In the genomic region with DNA sequence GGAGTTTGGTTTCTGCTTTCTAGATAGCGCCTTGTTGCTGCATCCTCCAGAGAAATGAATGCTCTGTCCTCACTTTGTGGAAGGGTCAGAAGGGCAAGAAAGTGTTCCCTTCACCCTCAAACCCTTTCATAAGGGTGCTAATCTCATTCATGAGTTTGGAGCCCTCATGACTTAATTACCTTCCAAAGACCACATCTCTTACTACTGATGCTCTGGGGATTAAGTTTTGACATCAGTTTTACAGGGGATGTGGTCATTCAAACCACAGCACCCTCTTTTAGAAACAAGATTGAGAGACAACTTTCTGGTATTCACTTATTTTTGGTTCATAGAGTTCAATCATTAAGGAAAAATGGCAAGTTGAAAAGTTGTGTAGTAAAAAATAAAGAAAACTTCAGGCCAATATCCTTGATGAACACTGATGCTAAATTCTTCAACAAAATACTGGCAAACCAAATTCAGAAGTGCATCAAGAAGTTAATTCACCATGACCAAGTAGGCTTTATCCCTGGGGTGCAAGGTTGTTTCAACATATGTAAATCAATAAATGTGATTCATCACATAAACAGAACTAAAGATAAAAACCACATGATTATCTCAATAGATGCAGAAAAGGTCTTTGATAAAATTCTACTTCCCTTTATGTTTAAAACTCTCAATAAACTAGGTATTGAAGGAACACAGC, we compare ENCODE assay signal across 12 cellular contexts.
A peak's percentile ranks its signal among the peaks of the same experiment; 100 is the strongest.
DNase-seq lines count a peak whose midpoint lies in the region; ATAC-seq and TF ChIP-seq lines count a peak whose summit lies in the region.
"Had no signal": no experiment of that assay in that cellular context is flagged by ENCODE, and none has a peak within 500 bp of the region (broad histone marks: within the 10 kb centered on the region; RNA-seq: fewer than 3 reads in every experiment).

No MANE protein-coding gene starts in this region.

- H3K27me3 ChIP-seq in upper lobe of right lung: no peaks in the 10 kb centered on the region

- no peak overlapping the region for H3K27ac ChIP-seq in upper lobe of right lung

- H3K4me1 ChIP-seq in upper lobe of right lung (peaks cover 7% of the 10 kb centered on the region), mucosa of descending colon (ENCODE audit: low read depth) (no peaks in the 10 kb centered on the region)

- intact Hi-C loops in upper lobe of right lung (cut with DNase I): no loop called here
- intact Hi-C loops in mucosa of descending colon (cut with DNase I, micrococcal nuclease): no loop called here

- no peak overlapping the region for H3K4me3 ChIP-seq in upper lobe of right lung
- no peak overlapping the region for H3K4me3 ChIP-seq in mucosa of descending colon

- no peak for TF ChIP-seq CTCF in upper lobe of right lung (IDR thresholded peaks at IDR 0.05)
- TF ChIP-seq CTCF in mucosa of descending colon (IDR thresholded peaks at IDR 0.05): no peak

- DNase-seq in MV-4-11 (lab: John Stamatoyannopoulos, UW) (peak; percentile 94), upper lobe of right lung (no peak), mucosa of descending colon (no peak), activated gamma-delta T cell treated with Interleukin-2 at 50 U/mL for 16 hours (no peak), HT-29 (ENCODE audit: low spot score) (no peak)
- DNase-seq: activated CD4-positive, alpha-beta T cell treated with anti-CD3 and anti-CD28 coated beads for 4 hours; AML-193; NCI-H2081 treated with DMSO at 0.1 percent for 48 hours; stimulated activated naive CD8-positive, alpha-beta T cell treated with anti-CD3 and anti-CD28 coated beads, Interleukin-15, Interleukin-2, amounts not matched to agents 100 U/mL and 50 U/mL, for 24 hours had no signal

- H3K36me3 ChIP-seq in upper lobe of right lung: no peaks in the 10 kb centered on the region
- no peaks in the 10 kb centered on the region for H3K36me3 ChIP-seq in mucosa of descending colon (ENCODE audit: low read depth)

- H3K9me3 ChIP-seq in upper lobe of right lung: no peaks in the 10 kb centered on the region
- H3K9me3 ChIP-seq in mucosa of descending colon: no peaks in the 10 kb centered on the region

- no peak for TF ChIP-seq POLR2A in GM18505 (IDR thresholded peaks at IDR 0.05; ENCODE audit: borderline replicate concordance, extremely low read depth, insufficient read depth, insufficient read length)

- ATAC-seq in GM18505 (IDR thresholded peaks at IDR 0.05; ENCODE audit: unreplicated experiment): peak; percentile 48
- ATAC-seq in GM21381 (IDR thresholded peaks at IDR 0.05; ENCODE audit: unreplicated experiment): peak; percentile 66
- peak; percentile 64 for ATAC-seq in HG03060 (IDR thresholded peaks at IDR 0.05; ENCODE audit: low read depth, unreplicated experiment)
- ATAC-seq in upper lobe of right lung: no peak
- no peak for ATAC-seq in mucosa of descending colon
- ATAC-seq: stimulated activated naive CD8-positive, alpha-beta T cell treated with anti-CD3 and anti-CD28 coated beads, Interleukin-15, Interleukin-2, amounts not matched to agents 100 U/mL and 50 U/mL, for 24 hours had no signal

Comparison
In these comparisons a context has a peak if more than half of its experiments do, and no peak if none do; other contexts are left out.
1. ATAC-seq: peak in GM18505 (single experiment), GM21381 (single experiment) and HG03060 (single experiment); none in upper lobe of right lung (single experiment) and mucosa of descending colon (single experiment).